ENCODE assay signal across 18 cellular contexts in genomic region chr14:50814161-50814560, GRCh38. TPM values are rescaled to one million over a fixed set of nuclear protein-coding genes. Genes with fewer than 3 reads are reported as not detected.
DNase-seq lines count a peak whose midpoint lies in the region; ATAC-seq and TF ChIP-seq lines count a peak whose summit lies in the region.
"Had no signal": no experiment of that assay in that cellular context is flagged by ENCODE, and none has a peak within 500 bp of the region (broad histone marks: within the 10 kb centered on the region; RNA-seq: fewer than 3 reads in every experiment).

No MANE protein-coding gene starts in this region.

- H3K27ac Mint-ChIP-seq in CD4-positive, CD25-positive, alpha-beta regulatory T cell = peak overlapping the region; percentile 78 to 90 (median 78)
- peak overlapping the region; percentile 86 for H3K27ac Mint-ChIP-seq in T-helper 17 cell
- H3K27ac Mint-ChIP-seq in naive thymus-derived CD4-positive, alpha-beta T cell = peak overlapping the region; percentile 64 to 93 (median 83)

- no peaks in the 10 kb centered on the region for H3K36me3 ChIP-seq in CD4-positive, CD25-positive, alpha-beta regulatory T cell (ENCODE audit: control insufficient read depth, insufficient read depth, low read length)
- H3K36me3 ChIP-seq in DND-41 (ENCODE audit: insufficient read depth, low read length) = peaks cover 15% of the 10 kb centered on the region; the same call in 1 of the 2 replicates
- no peaks in the 10 kb centered on the region for H3K36me3 ChIP-seq in naive thymus-derived CD4-positive, alpha-beta T cell (ENCODE audit: control insufficient read depth in 2 of 3, insufficient read depth in 3 of 3, low read length in 3 of 3)
- H3K36me3 ChIP-seq: BE2C had no signal

- H3K27ac ChIP-seq in CD4-positive, CD25-positive, alpha-beta regulatory T cell (ENCODE audit: insufficient read depth, low read length, poor library complexity, severe bottlenecking) = no peak overlapping the region
- peak overlapping the region; percentile 44 for H3K27ac ChIP-seq in DND-41 (ENCODE audit: low read length)
- H3K27ac ChIP-seq in naive thymus-derived CD4-positive, alpha-beta T cell (ENCODE audit: low read depth, low read length) = peak overlapping the region; percentile 10

- no peak overlapping the region for H2AFZ ChIP-seq in DND-41 (ENCODE audit: low read depth, low read length)

- no peaks in the 10 kb centered on the region for H3K9me3 ChIP-seq in CD4-positive, CD25-positive, alpha-beta regulatory T cell (ENCODE audit: control insufficient read depth in 2 of 2, low read length in 2 of 2)
- H3K9me3 ChIP-seq in DND-41 (ENCODE audit: insufficient read depth, low read length, severe bottlenecking) = no peaks in the 10 kb centered on the region
- no peaks in the 10 kb centered on the region for H3K9me3 ChIP-seq in T-helper 17 cell (ENCODE audit: control insufficient read depth, low read length, poor library complexity, severe bottlenecking)
- no peaks in the 10 kb centered on the region for H3K9me3 ChIP-seq in naive thymus-derived CD4-positive, alpha-beta T cell (ENCODE audit: control insufficient read depth in 2 of 3, low read length in 3 of 3)
- H3K9me3 ChIP-seq: BE2C had no signal

- DNase-seq in CD4-positive, CD25-positive, alpha-beta regulatory T cell = peak in 1 of 3 donors; percentile 81
- DNase-seq in DND-41 (no peak), T-helper 17 cell (no peak), NCI-H1048 (lab: John Stamatoyannopoulos, UW) (no peak), COLO829 (ENCODE audit: low spot score) (no peak)
- DNase-seq in naive thymus-derived CD4-positive, alpha-beta T cell = no peak
- DNase-seq: activated gamma-delta T cell treated with Interleukin-2 at 50 U/mL for 16 hours; BE2C; DMS53; left ventricle myocardium superior; NCI-H1436 treated with DMSO at 0.1 percent for 48 hours; stimulated activated CD4-positive, alpha-beta T cell treated with anti-CD3 and anti-CD28 coated beads, Interleukin-4, amount 100 ng/mL, for 24 hours had no signal

- H3K4me3 ChIP-seq in CD4-positive, CD25-positive, alpha-beta regulatory T cell (ENCODE audit: low read depth, low read length) = peak overlapping the region; percentile 27
- H3K4me3 ChIP-seq in DND-41 (ENCODE audit: low read depth in 1 of 2, low read length in 2 of 2) = no peak overlapping the region
- H3K4me3 ChIP-seq in naive thymus-derived CD4-positive, alpha-beta T cell (ENCODE audit: low read length) = no peak overlapping the region

- no peaks in the 10 kb centered on the region for H4K20me1 ChIP-seq in DND-41 (ENCODE audit: insufficient read depth, low read length)

- H3K27me3 Mint-ChIP-seq in CD4-positive, CD25-positive, alpha-beta regulatory T cell = no peaks in the 10 kb centered on the region
- H3K27me3 Mint-ChIP-seq in T-helper 17 cell = no peaks in the 10 kb centered on the region
- no peaks in the 10 kb centered on the region for H3K27me3 Mint-ChIP-seq in naive thymus-derived CD4-positive, alpha-beta T cell
- H3K27me3 Mint-ChIP-seq: dendritic cell treated with granulocyte-macrophage colony-stimulating factor and Interleukin-4, amounts not matched to agents 40 ng/mL and 50 ng/mL, for 4 days had no signal

- peaks cover 26% of the 10 kb centered on the region for H3K4me1 ChIP-seq in CD4-positive, CD25-positive, alpha-beta regulatory T cell (ENCODE audit: control insufficient read depth, insufficient read depth, low read length, poor library complexity, severe bottlenecking)
- peaks cover 23% of the 10 kb centered on the region for H3K4me1 ChIP-seq in DND-41 (ENCODE audit: insufficient read depth, low read length)
- H3K4me1 ChIP-seq in naive thymus-derived CD4-positive, alpha-beta T cell (ENCODE audit: control insufficient read depth in 2 of 2, insufficient read depth in 2 of 2, low read length in 2 of 2) = peaks cover 21 to 44% of the 10 kb centered on the region in 2 donors
- H3K4me1 ChIP-seq: BE2C had no signal

- H3K36me3 Mint-ChIP-seq in CD4-positive, CD25-positive, alpha-beta regulatory T cell = peaks cover 26% of the 10 kb centered on the region
- no peaks in the 10 kb centered on the region for H3K36me3 Mint-ChIP-seq in T-helper 17 cell (ENCODE audit: low read depth)
- peaks cover 0 to 43% (median 28%) of the 10 kb centered on the region in 5 donors for H3K36me3 Mint-ChIP-seq in naive thymus-derived CD4-positive, alpha-beta T cell

- H3K79me2 ChIP-seq in DND-41 (ENCODE audit: insufficient read depth, low read length) = peaks cover 78% of the 10 kb centered on the region

- H3K4me2 ChIP-seq in DND-41 (ENCODE audit: insufficient read depth, low read length) = peak overlapping the region; percentile 37; the same call in 1 of the 2 replicates

- intact Hi-C loops in naive thymus-derived CD4-positive, alpha-beta T cell (cut with micrococcal nuclease) = loop anchor here in 1 of 2 donors (10.0 kb wide), 1 partner anchor 51 kb away; no protein-coding TSS in a partner anchor

- no peaks in the 10 kb centered on the region for H3K27me3 ChIP-seq in CD4-positive, CD25-positive, alpha-beta regulatory T cell (ENCODE audit: control insufficient read depth, insufficient read depth, low read length)
- no peaks in the 10 kb centered on the region for H3K27me3 ChIP-seq in DND-41 (ENCODE audit: insufficient read depth, low read length, poor library complexity)
- no peaks in the 10 kb centered on the region for H3K27me3 ChIP-seq in naive thymus-derived CD4-positive, alpha-beta T cell (ENCODE audit: control insufficient read depth in 2 of 2, insufficient read depth in 2 of 2, low read length in 2 of 2)
- H3K27me3 ChIP-seq: BE2C had no signal

- H3K4me1 Mint-ChIP-seq in CD4-positive, CD25-positive, alpha-beta regulatory T cell = peaks cover 24 to 59% (median 47%) of the 10 kb centered on the region in 4 donors
- peaks cover 28% of the 10 kb centered on the region for H3K4me1 Mint-ChIP-seq in T-helper 17 cell
- peaks cover 42 to 79% (median 66%) of the 10 kb centered on the region in 7 donors for H3K4me1 Mint-ChIP-seq in naive thymus-derived CD4-positive, alpha-beta T cell

- no peak overlapping the region for H3K9ac ChIP-seq in DND-41 (ENCODE audit: low read depth, low read length)

- POLR2A ChIA-PET in naive thymus-derived CD4-positive, alpha-beta T cell (lab: Charles Lee) = interaction anchor here (1.0 to 5.0 kb wide), 6 partner anchors 11 to 28 kb away, joined by 4 to 24 read pairs (median 8); no protein-coding TSS in a partner anchor

- CTCF ChIA-PET in naive thymus-derived CD4-positive, alpha-beta T cell (lab: Charles Lee) = interaction anchor here (1.3 kb wide), 1 partner anchor 17 kb away, joined by 3 read pairs; the partner anchor contains the start of gene NIN

- peaks cover 0 to 11% (median 0%) of the 10 kb centered on the region in 7 donors for H3K9me3 Mint-ChIP-seq in CD4-positive, CD25-positive, alpha-beta regulatory T cell
- peaks cover 0 to 11% (median 0%) of the 10 kb centered on the region in 11 donors for H3K9me3 Mint-ChIP-seq in naive thymus-derived CD4-positive, alpha-beta T cell
- H3K9me3 Mint-ChIP-seq: dendritic cell treated with granulocyte-macrophage colony-stimulating factor and Interleukin-4, amounts not matched to agents 40 ng/mL and 50 ng/mL, for 4 days had no signal

- H3K4me3 Mint-ChIP-seq in CD4-positive, CD25-positive, alpha-beta regulatory T cell = peak overlapping the region in 3 of 4 donors; percentile 22 to 66 (median 42)
- peak overlapping the region; percentile 63 for H3K4me3 Mint-ChIP-seq in T-helper 17 cell
- peak overlapping the region; percentile 7 to 91 (median 61) for H3K4me3 Mint-ChIP-seq in naive thymus-derived CD4-positive, alpha-beta T cell

- no peak for TF ChIP-seq CTCF in DND-41 (IDR thresholded peaks at IDR 0.05; ENCODE audit: borderline replicate concordance, extremely low read depth, low read length, poor library complexity, severe bottlenecking)

- peak; percentile 73 to 80 for ATAC-seq in CD4-positive, CD25-positive, alpha-beta regulatory T cell (ENCODE audit: low read depth in 2 of 2)
- ATAC-seq in DND-41 (ENCODE audit: insufficient read depth, low read depth) = peak; percentile 20; the same call in 1 of the 3 replicates
- ATAC-seq in T-helper 17 cell = no peak
- no peak for ATAC-seq in naive thymus-derived CD4-positive, alpha-beta T cell
- ATAC-seq in HG02981 (IDR thresholded peaks at IDR 0.05; ENCODE audit: unreplicated experiment) = no peak
- ATAC-seq: left ventricle myocardium superior, SK-N-SH treated with all-trans-retinoic acid at 6 μM for 48 hours had no signal

RNA-seq across cellular contexts. Expression of gene NIN, which starts 16.8 kb away (rescaled TPM):
- 78.2 TPM for total RNA-seq in CD4-positive, CD25-positive, alpha-beta regulatory T cell
- polyA plus RNA-seq in CD4-positive, CD25-positive, alpha-beta regulatory T cell = 10 to 100 TPM; 17.6 to 25.4 (median 21.4) TPM
- total RNA-seq in T-helper 17 cell = 10 to 100 TPM; 62.2 to 71.6 TPM
- 100 to 1,000 TPM in 4 of 5 experiments, 10 to 100 TPM in 1; 84.5 to 149 (median 128) TPM for total RNA-seq in naive thymus-derived CD4-positive, alpha-beta T cell
- polyA plus RNA-seq in naive thymus-derived CD4-positive, alpha-beta T cell = 10 to 100 TPM; 51.1 to 80.8 TPM

RNA-seq across cellular contexts. Expression of gene ABHD12B, which starts 57.7 kb away (rescaled TPM):
- 0.64 TPM for total RNA-seq in CD4-positive, CD25-positive, alpha-beta regulatory T cell
- polyA plus RNA-seq in CD4-positive, CD25-positive, alpha-beta regulatory T cell = not detected
- total RNA-seq in T-helper 17 cell = not detected
- total RNA-seq in naive thymus-derived CD4-positive, alpha-beta T cell = under 1 TPM in 1 of 5 experiments, not detected in 4; 0.37 TPM
- polyA plus RNA-seq in naive thymus-derived CD4-positive, alpha-beta T cell = not detected
- total RNA-seq: activated CD8-positive, alpha-beta memory T cell treated with anti-CD3 and anti-CD28 coated beads for 36 hours; epithelial cell of proximal tubule; left ventricle myocardium superior; skeletal muscle tissue had no signal

Comparison
In these comparisons a context has a peak if more than half of its experiments do, and no peak if none do; other contexts are left out.
1. ATAC-seq: peak in CD4-positive, CD25-positive, alpha-beta regulatory T cell (2 of 2) and DND-41 (single experiment); none in T-helper 17 cell (single experiment), naive thymus-derived CD4-positive, alpha-beta T cell (single experiment) and HG02981 (single experiment).
2. Peak in every context shown above with its lines, with median percentiles within 50 percentile points of each other: H3K27ac Mint-ChIP-seq and H3K4me3 Mint-ChIP-seq.